ENCODE assay signal across 2 cellular contexts in the genomic region with DNA sequence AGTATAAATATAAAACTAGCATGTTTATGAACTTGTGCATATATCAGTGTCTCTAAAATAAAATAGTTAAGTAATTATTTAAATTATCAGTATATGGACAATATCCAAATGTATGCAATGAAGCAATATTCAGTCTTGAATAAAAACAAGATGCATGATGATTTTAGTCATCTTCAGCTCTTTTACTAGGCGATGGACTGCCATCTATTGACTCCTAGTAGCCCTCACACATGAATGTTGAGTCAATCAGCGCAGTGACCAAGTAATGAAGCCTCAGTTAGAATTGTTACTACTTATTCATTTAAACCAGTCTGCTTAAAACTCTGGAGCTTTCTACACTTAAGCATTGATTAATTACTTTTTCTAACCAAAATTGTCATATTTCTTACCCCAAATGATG.
TF ChIP-seq lines count a peak whose summit lies in the region.

No MANE protein-coding gene starts in this region.

TF ChIP-seq in IMR-90, 13 proteins besides CTCF, POLR2A, EP300 and RAD21 (continued from another document):
- no peak for TF ChIP-seq MAZ (IDR thresholded peaks at IDR 0.05; ENCODE audit: borderline replicate concordance, low read depth, low read length)
- TF ChIP-seq, protein P1, sequence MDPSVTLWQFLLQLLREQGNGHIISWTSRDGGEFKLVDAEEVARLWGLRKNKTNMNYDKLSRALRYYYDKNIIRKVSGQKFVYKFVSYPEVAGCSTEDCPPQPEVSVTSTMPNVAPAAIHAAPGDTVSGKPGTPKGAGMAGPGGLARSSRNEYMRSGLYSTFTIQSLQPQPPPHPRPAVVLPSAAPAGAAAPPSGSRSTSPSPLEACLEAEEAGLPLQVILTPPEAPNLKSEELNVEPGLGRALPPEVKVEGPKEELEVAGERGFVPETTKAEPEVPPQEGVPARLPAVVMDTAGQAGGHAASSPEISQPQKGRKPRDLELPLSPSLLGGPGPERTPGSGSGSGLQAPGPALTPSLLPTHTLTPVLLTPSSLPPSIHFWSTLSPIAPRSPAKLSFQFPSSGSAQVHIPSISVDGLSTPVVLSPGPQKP (IDR thresholded peaks at IDR 0.05; ENCODE audit: borderline replicate concordance, low read depth, low read length), result no peak
- TF ChIP-seq, protein P2, sequence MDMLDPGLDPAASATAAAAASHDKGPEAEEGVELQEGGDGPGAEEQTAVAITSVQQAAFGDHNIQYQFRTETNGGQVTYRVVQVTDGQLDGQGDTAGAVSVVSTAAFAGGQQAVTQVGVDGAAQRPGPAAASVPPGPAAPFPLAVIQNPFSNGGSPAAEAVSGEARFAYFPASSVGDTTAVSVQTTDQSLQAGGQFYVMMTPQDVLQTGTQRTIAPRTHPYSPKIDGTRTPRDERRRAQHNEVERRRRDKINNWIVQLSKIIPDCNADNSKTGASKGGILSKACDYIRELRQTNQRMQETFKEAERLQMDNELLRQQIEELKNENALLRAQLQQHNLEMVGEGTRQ (IDR thresholded peaks at IDR 0.05; ENCODE audit: low read depth, low read length), result no peak
- no peak; the same call in 1 of the 2 replicates for TF ChIP-seq SMC3 (IDR thresholded peaks at IDR 0.05; ENCODE audit: low read depth, low read length)

TF ChIP-seq in K562, 482 proteins besides CTCF, POLR2A, EP300 and RAD21:
- TF ChIP-seq, protein P3, sequence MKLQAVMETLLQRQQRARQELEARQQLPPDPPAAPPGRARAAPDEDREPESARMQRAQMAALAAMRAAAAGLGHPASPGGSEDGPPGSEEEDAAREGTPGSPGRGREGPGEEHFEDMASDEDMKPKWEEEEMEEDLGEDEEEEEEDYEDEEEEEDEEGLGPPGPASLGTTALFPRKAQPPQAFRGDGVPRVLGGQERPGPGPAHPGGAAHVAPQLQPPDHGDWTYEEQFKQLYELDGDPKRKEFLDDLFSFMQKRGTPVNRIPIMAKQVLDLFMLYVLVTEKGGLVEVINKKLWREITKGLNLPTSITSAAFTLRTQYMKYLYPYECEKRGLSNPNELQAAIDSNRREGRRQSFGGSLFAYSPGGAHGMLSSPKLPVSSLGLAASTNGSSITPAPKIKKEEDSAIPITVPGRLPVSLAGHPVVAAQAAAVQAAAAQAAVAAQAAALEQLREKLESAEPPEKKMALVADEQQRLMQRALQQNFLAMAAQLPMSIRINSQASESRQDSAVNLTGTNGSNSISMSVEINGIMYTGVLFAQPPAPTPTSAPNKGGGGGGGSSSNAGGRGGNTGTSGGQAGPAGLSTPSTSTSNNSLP (IDR thresholded peaks at IDR 0.05; ENCODE audit: borderline replicate concordance, low read depth, low read length), result peak; percentile 24; the same call in 1 of the 2 replicates
- TF ChIP-seq PRPF4 (IDR thresholded peaks at IDR 0.05; ENCODE audit: insufficient read depth, low read depth, low read length, poor library complexity, severe bottlenecking) (no peak), PML (IDR thresholded peaks at IDR 0.05; ENCODE audit: low read length) (no peak), RCOR1 (IDR thresholded peaks at IDR 0.05; ENCODE audit: borderline replicate concordance in 1 of 2, low read depth in 2 of 2, low read length in 2 of 2) (0 out of 4 replicates have a peak, but pooled peaks of 1 of the 2 experiments have one; percentile 9), CEBPG (CRISPR knock-in tag; IDR thresholded peaks at IDR 0.05) (no peak), CEBPG (tag; conservative IDR thresholded peaks at IDR 0.05 in 1 of 2, IDR thresholded peaks at IDR 0.05 in 1 of 2) (peak in 1 of 2 experiments; percentile 43; a peak in 1 of 4 replicates), KLF13 (tag; IDR thresholded peaks at IDR 0.05; ENCODE audit: borderline replicate concordance, low read depth) (no peak), SMC3 (conservative IDR thresholded peaks at IDR 0.05; ENCODE audit: insufficient read depth, low read depth, low read length) (peak; percentile 32; the same call in 1 of the 2 replicates), CC2D1A (IDR thresholded peaks at IDR 0.05) (no peak), ZNF274 (IDR thresholded peaks at IDR 0.05; ENCODE audit: borderline replicate concordance, low read depth, low read length) (0 out of 2 replicates have a peak, but pooled peaks have one; percentile 48)
- TF ChIP-seq, protein P4, sequence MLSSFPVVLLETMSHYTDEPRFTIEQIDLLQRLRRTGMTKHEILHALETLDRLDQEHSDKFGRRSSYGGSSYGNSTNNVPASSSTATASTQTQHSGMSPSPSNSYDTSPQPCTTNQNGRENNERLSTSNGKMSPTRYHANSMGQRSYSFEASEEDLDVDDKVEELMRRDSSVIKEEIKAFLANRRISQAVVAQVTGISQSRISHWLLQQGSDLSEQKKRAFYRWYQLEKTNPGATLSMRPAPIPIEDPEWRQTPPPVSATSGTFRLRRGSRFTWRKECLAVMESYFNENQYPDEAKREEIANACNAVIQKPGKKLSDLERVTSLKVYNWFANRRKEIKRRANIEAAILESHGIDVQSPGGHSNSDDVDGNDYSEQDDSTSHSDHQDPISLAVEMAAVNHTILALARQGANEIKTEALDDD (IDR thresholded peaks at IDR 0.05), result peak; percentile 54
